In genomic region chr6:75244063-75244575, GRCh38 we compare ENCODE assay signal across 8 cellular contexts. TPM values are rescaled to one million over a fixed set of nuclear protein-coding genes. Genes with fewer than 3 reads are reported as not detected.
A peak's percentile ranks its signal among the peaks of the same experiment; 100 is the strongest.
DNase-seq lines count a peak whose midpoint lies in the region; ATAC-seq, FAIRE-seq and TF ChIP-seq lines count a peak whose summit lies in the region.

No MANE protein-coding gene starts in this region.

- H2BK120ac ChIP-seq in H1 (replicated peaks; ENCODE audit: low read depth, low read length), result no peak overlapping the region

- H3K27ac ChIP-seq in PC-9, result peak overlapping the region; percentile 82
- peak overlapping the region; percentile 52 for H3K27ac ChIP-seq in H1 (ENCODE audit: low read depth, low read length)

- intact Hi-C loops in PC-9 (cut with micrococcal nuclease; ENCODE audit: unreplicated experiment), result no loop called here

- no peak for FAIRE-seq in H1 (lab: Jason Lieb, UNC)

- H4K20me1 ChIP-seq in PC-9 (ENCODE audit: insufficient read depth) (peaks cover 22% of the 10 kb centered on the region), H1 (replicated peaks in 1 of 2; ENCODE audit: control insufficient read depth in 1 of 2, insufficient read depth in 2 of 2, low read length in 2 of 2) (peaks cover 0 to 1% of the 10 kb centered on the region in 2 experiments)

- H2BK5ac ChIP-seq in H1 (ENCODE audit: low read depth, low read length), result peak overlapping the region; percentile 46

- no peak overlapping the region for H3K4ac ChIP-seq in H1 (replicated peaks; ENCODE audit: insufficient read length, low read depth, low read length)

- no peak for TF ChIP-seq EP300 in H1 (IDR thresholded peaks at IDR 0.05; ENCODE audit: borderline replicate concordance in 1 of 2, low read depth in 2 of 2, low read length in 2 of 2)

- ATAC-seq in GM21786 (IDR thresholded peaks at IDR 0.05; ENCODE audit: unreplicated experiment) (peak; percentile 6), GM21737 (IDR thresholded peaks at IDR 0.05; ENCODE audit: unreplicated experiment) (no peak), GM18870 (IDR thresholded peaks at IDR 0.05; ENCODE audit: unreplicated experiment) (no peak)
- ATAC-seq in natural killer cell treated with Interleukin-12 subunit alpha and Interleukin-12 subunit beta and Interleukin-15 and Interleukin-18, amount 100 ng/mL, for 72 hours, result no peak

- peaks cover 2% of the 10 kb centered on the region; the same call in 1 of the 2 replicates for H3K23me2 ChIP-seq in H1 (ENCODE audit: low read depth, low read length)

- POLR2A ChIA-PET in PC-9 (lab: Charles Lee; ENCODE audit: unreplicated experiment) (interaction anchor here (0.5 to 0.6 kb wide), 5 partner anchors 24 to 1849 kb away, joined by 3 to 14 read pairs (median 6); partner anchors contain the start of gene DDX43), H1 (lab: Charles Lee; ENCODE audit: partially characterized antibody) (interaction anchor here (0.8 to 3.6 kb wide), 15 partner anchors 9 to 359 kb away, joined by 3 to 35 read pairs (median 5); partner anchors contain the start of genes SENP6 and TMEM30A)

- H3K36me3 ChIP-seq in PC-9 (ENCODE audit: low read depth) (peaks cover 17% of the 10 kb centered on the region), H1 (ENCODE audit: control insufficient read depth in 2 of 4, insufficient read depth in 4 of 4, low read length in 3 of 4) (peaks cover 2 to 22% (median 11%) of the 10 kb centered on the region in 4 experiments; a peak in 6 of 8 replicates)

- H3K9ac ChIP-seq in H1 (replicated peaks in 1 of 4; ENCODE audit: extremely low read depth in 1 of 4, low read depth in 3 of 4, low read length in 3 of 4), result peak overlapping the region; percentile 73 to 90 (median 80)

- WGBS in H1 (ENCODE audit: extremely low coverage in 1 of 2, insufficient coverage in 1 of 2, insufficient read length in 1 of 2, insufficient replicate concordance in 2 of 2, low coverage in 1 of 2, low lambda C conversion rate in 2 of 2, missing lambda C conversion rate in 1 of 2), 2 experiments, result 32% methylated on average over 15 of the region's 15 CpGs; no CpG with 5 or more reads in 1 of the 2 experiments

- no peak overlapping the region for H3K56ac ChIP-seq in H1 (replicated peaks; ENCODE audit: insufficient read length, low read depth, low read length)

- H3K4me1 Mint-ChIP-seq in natural killer cell treated with Interleukin-12 subunit alpha and Interleukin-12 subunit beta and Interleukin-15 and Interleukin-18, amount 100 ng/mL, for 72 hours (ENCODE audit: low read depth in 2 of 2), result peaks cover 22% of the 10 kb centered on the region in 2 donors

- no peaks in the 10 kb centered on the region for H3K9me2 ChIP-seq in PC-9 (ENCODE audit: insufficient read depth)

- H3K27ac Mint-ChIP-seq in natural killer cell treated with Interleukin-12 subunit alpha and Interleukin-12 subunit beta and Interleukin-15 and Interleukin-18, amount 100 ng/mL, for 72 hours, result peak overlapping the region; percentile 94 to 98

- no peak overlapping the region for H2BK20ac ChIP-seq in H1 (ENCODE audit: low read length)

- peak overlapping the region; percentile 95 for H3K4me3 Mint-ChIP-seq in natural killer cell treated with Interleukin-12 subunit alpha and Interleukin-12 subunit beta and Interleukin-15 and Interleukin-18, amount 100 ng/mL, for 72 hours

- peaks cover 14 to 16% of the 10 kb centered on the region in 2 donors for H3K27me3 Mint-ChIP-seq in natural killer cell treated with Interleukin-12 subunit alpha and Interleukin-12 subunit beta and Interleukin-15 and Interleukin-18, amount 100 ng/mL, for 72 hours

- no peaks in the 10 kb centered on the region for H3K9me3 ChIP-seq in PC-9 (ENCODE audit: insufficient read depth, low read depth)
- no peaks in the 10 kb centered on the region for H3K9me3 ChIP-seq in H1 (ENCODE audit: insufficient read depth in 2 of 2, low read depth in 1 of 2, low read length in 1 of 2)

- H3K79me2 ChIP-seq in PC-9 (ENCODE audit: low read depth) (peaks cover 40% of the 10 kb centered on the region), H1 (ENCODE audit: control insufficient read depth in 1 of 2, insufficient read depth in 2 of 2, low read length in 2 of 2) (peaks cover 0 to 36% of the 10 kb centered on the region in 2 experiments; a peak in 2 of 4 replicates)

- no peak for TF ChIP-seq POLR2A in H1 (IDR thresholded peaks at IDR 0.05; ENCODE audit: control extremely low read depth in 1 of 2, low read depth in 2 of 2, low read length in 2 of 2)

- no peaks in the 10 kb centered on the region for H3K27me3 ChIP-seq in PC-9 (ENCODE audit: insufficient read depth, low read depth)
- H3K27me3 ChIP-seq in H1 (replicated peaks in 1 of 4; ENCODE audit: control insufficient read depth in 3 of 4, extremely low read depth in 1 of 4, insufficient read depth in 3 of 4, low read length in 3 of 4), result no peaks in the 10 kb centered on the region

- H3K18ac ChIP-seq in H1 (ENCODE audit: extremely low read depth, low read length), result no peak overlapping the region

- no peaks in the 10 kb centered on the region for H3K79me1 ChIP-seq in H1 (ENCODE audit: low read depth, low read length)

- H2AK5ac ChIP-seq in H1 (ENCODE audit: low read depth, low read length), result no peak overlapping the region

- no peak overlapping the region for H4K91ac ChIP-seq in H1 (replicated peaks; ENCODE audit: insufficient read length, low read length)

- no peak for TF ChIP-seq RAD21 in H1 (IDR thresholded peaks at IDR 0.05 in 1 of 2, conservative IDR thresholded peaks at IDR 0.05 in 1 of 2; ENCODE audit: low read depth in 2 of 2, low read length in 2 of 2)

- H3K4me2 ChIP-seq in PC-9, result peak overlapping the region; percentile 86
- peak overlapping the region; percentile 78 to 80 for H3K4me2 ChIP-seq in H1 (ENCODE audit: insufficient read depth in 1 of 2, low read depth in 2 of 2, low read length in 2 of 2)

- DNase-seq in D341Med (ENCODE audit: low spot score) (peak; percentile 25), PC-9 (no peak), H1 (ENCODE audit: low read depth in 1 of 2, low spot score in 2 of 2) (no peak), A172 (ENCODE audit: low spot score) (no peak)
- DNase-seq in natural killer cell treated with Interleukin-12 subunit alpha and Interleukin-12 subunit beta and Interleukin-15 and Interleukin-18, amount 100 ng/mL, for 72 hours (ENCODE audit: low spot score), result no peak

- H2AFZ ChIP-seq in PC-9 (peak overlapping the region; percentile 94), H1 (ENCODE audit: low read length) (peak overlapping the region; percentile 92)

- CTCF ChIA-PET in PC-9 (lab: Charles Lee) (interaction anchor here (0.9 to 1.0 kb wide), 2 partner anchors 53 to 302 kb away, joined by 5 read pairs; no protein-coding TSS in a partner anchor), H1 (lab: Charles Lee; ENCODE audit: partially characterized antibody) (no interaction called here)

- H3K4me3 ChIP-seq in PC-9, result peak overlapping the region; percentile 84
- H3K4me3 ChIP-seq in H1 (ENCODE audit: extremely low read depth in 1 of 4, insufficient read depth in 2 of 4, low read depth in 3 of 4, low read length in 4 of 4), result peak overlapping the region; percentile 79 to 99 (median 96)

- H3K9me3 Mint-ChIP-seq in natural killer cell treated with Interleukin-12 subunit alpha and Interleukin-12 subunit beta and Interleukin-15 and Interleukin-18, amount 100 ng/mL, for 72 hours, result no peaks in the 10 kb centered on the region

- peak overlapping the region; percentile 60 for H4K5ac ChIP-seq in H1 (ENCODE audit: insufficient read length, low read depth, low read length)

- no peak overlapping the region for H2BK12ac ChIP-seq in H1 (ENCODE audit: low read depth, low read length)

- H3K4me1 ChIP-seq in PC-9 (replicated peaks; ENCODE audit: insufficient read depth) (peaks cover 24% of the 10 kb centered on the region), H1 (replicated peaks in 1 of 4; ENCODE audit: control insufficient read depth in 3 of 4, insufficient read depth in 4 of 4, low read length in 3 of 4) (peaks cover 0 to under 1% (median 0%) of the 10 kb centered on the region in 4 experiments; a peak in 2 of 7 replicates)

- TSS peak; percentile 99 for BruUV-seq in PC-9 (replicated peaks; lab: Mats Ljungman, UMichigan)

- H3K36me3 Mint-ChIP-seq in natural killer cell treated with Interleukin-12 subunit alpha and Interleukin-12 subunit beta and Interleukin-15 and Interleukin-18, amount 100 ng/mL, for 72 hours, result peaks cover 17% of the 10 kb centered on the region

- H3K14ac ChIP-seq in H1 (ENCODE audit: insufficient read length), result no peak overlapping the region

- no peak overlapping the region for H4K8ac ChIP-seq in H1 (ENCODE audit: extremely low read depth, insufficient read depth, low read length)

- no peak overlapping the region for H2BK15ac ChIP-seq in H1 (ENCODE audit: low read length)

- no peak overlapping the region for H3K23ac ChIP-seq in H1 (ENCODE audit: insufficient read length)

- peaks cover 10% of the 10 kb centered on the region; the same call in 1 of the 2 replicates for H3F3A ChIP-seq in PC-9 (ENCODE audit: insufficient read depth, low read depth)

- TF ChIP-seq CTCF in PC-9 (conservative IDR thresholded peaks at IDR 0.05) (no peak), H1 (IDR thresholded peaks at IDR 0.05; ENCODE audit: control extremely low read depth in 1 of 3, insufficient read depth in 1 of 3, low read depth in 1 of 3, low read length in 3 of 3) (no peak)

RNA-seq across cellular contexts. Expression of gene COX7A2, which starts 0.5 kb away (rescaled TPM):
- 484 and 524 TPM in 2 replicates for total RNA-seq in PC-9 (2021)
- 456 and 468 TPM in 2 replicates for total RNA-seq in H1 (2021; fragmentation: NEBNext Ultra II Directional; extraction: Animal tissue kit (Norgen Biotek cat#: 25700))
- polyA plus RNA-seq in H1 (2011; rRNA removed), result 198 and 262 TPM in 2 replicates
- polyA plus RNA-seq in H1 (2011; cell fraction: cytosol; rRNA removed), result 257 TPM
- 167 TPM for polyA plus RNA-seq in H1 (2011; cell fraction: nucleus; rRNA removed)
- polyA plus RNA-seq in H1 (2012, experiment 1 of 2), result 351 to 525 TPM (median 436 TPM) in 4 replicates
- polyA plus RNA-seq in H1 (2012, experiment 2 of 2), result 2,411 TPM
- polyA plus RNA-seq in H1 (2013, experiment 1 of 2), result 1,987 TPM
- 1,925 TPM for polyA plus RNA-seq in H1 (2013, experiment 2 of 2)
- polyA minus RNA-seq in H1 (2011; rRNA and poly(A)+ RNA removed), result 31.6 and 33.7 TPM in 2 replicates
- 32.1 TPM for polyA minus RNA-seq in H1 (2011; cell fraction: cytosol; rRNA and poly(A)+ RNA removed)
- polyA minus RNA-seq in H1 (2011; cell fraction: nucleus; rRNA and poly(A)+ RNA removed), result 48.3 TPM
- 100 to 1,000 TPM; 108 to 521 TPM for total RNA-seq in natural killer cell treated with Interleukin-12 subunit alpha and Interleukin-12 subunit beta and Interleukin-15 and Interleukin-18, amount 100 ng/mL, for 72 hours
- 348 and 469 TPM in 2 replicates for total RNA-seq in A172 (2014; rRNA removed; shearing (Covaris generic))

RNA-seq across cellular contexts. Expression of gene COL12A1, which starts 38.3 kb away (rescaled TPM):
- total RNA-seq in PC-9 (2021), result 12.5 and 18.7 TPM in 2 replicates
- total RNA-seq in H1 (2021; fragmentation: NEBNext Ultra II Directional; extraction: Animal tissue kit (Norgen Biotek cat#: 25700)), result 4.7 TPM in 2 replicates
- 1.4 TPM in 2 replicates for polyA plus RNA-seq in H1 (2011; rRNA removed)
- polyA plus RNA-seq in H1 (2011; cell fraction: cytosol; rRNA removed), result 1.9 TPM
- 5.7 TPM for polyA plus RNA-seq in H1 (2011; cell fraction: nucleus; rRNA removed)
- 1.9 to 3.1 TPM (median 2.6 TPM) in 4 replicates for polyA plus RNA-seq in H1 (2012, experiment 1 of 2)
- 0.46 TPM for polyA plus RNA-seq in H1 (2012, experiment 2 of 2)
- 4.2 TPM for polyA plus RNA-seq in H1 (2013, experiment 1 of 2)
- polyA plus RNA-seq in H1 (2013, experiment 2 of 2), result 4.3 TPM
- 12.9 and 13.0 TPM in 2 replicates for polyA minus RNA-seq in H1 (2011; rRNA and poly(A)+ RNA removed)
- 4.8 TPM for polyA minus RNA-seq in H1 (2011; cell fraction: cytosol; rRNA and poly(A)+ RNA removed)
- polyA minus RNA-seq in H1 (2011; cell fraction: nucleus; rRNA and poly(A)+ RNA removed), result 10.4 TPM
- total RNA-seq in natural killer cell treated with Interleukin-12 subunit alpha and Interleukin-12 subunit beta and Interleukin-15 and Interleukin-18, amount 100 ng/mL, for 72 hours, result not detected
- total RNA-seq in A172 (2014; rRNA removed; shearing (Covaris generic)), result 9.0 and 11.1 TPM in 2 replicates

RNA-seq across cellular contexts. Expression of gene TMEM30A, which starts 40.5 kb away (rescaled TPM):
- total RNA-seq in PC-9 (2021), result 78.2 and 122 TPM in 2 replicates
- 65.8 and 71.0 TPM in 2 replicates for total RNA-seq in H1 (2021; fragmentation: NEBNext Ultra II Directional; extraction: Animal tissue kit (Norgen Biotek cat#: 25700))
- polyA plus RNA-seq in H1 (2011; rRNA removed), result 10.5 TPM in 2 replicates
- 16.6 TPM for polyA plus RNA-seq in H1 (2011; cell fraction: cytosol; rRNA removed)
- polyA plus RNA-seq in H1 (2011; cell fraction: nucleus; rRNA removed), result 7.8 TPM
- 23.8 to 56.6 TPM (median 32.7 TPM) in 4 replicates for polyA plus RNA-seq in H1 (2012, experiment 1 of 2)
- polyA plus RNA-seq in H1 (2012, experiment 2 of 2), result 3.2 TPM
- polyA plus RNA-seq in H1 (2013, experiment 1 of 2), result 48.6 TPM
- polyA plus RNA-seq in H1 (2013, experiment 2 of 2), result 54.2 TPM
- 25.3 and 42.6 TPM in 2 replicates for polyA minus RNA-seq in H1 (2011; rRNA and poly(A)+ RNA removed)
- polyA minus RNA-seq in H1 (2011; cell fraction: cytosol; rRNA and poly(A)+ RNA removed), result 12.8 TPM
- 20.3 TPM for polyA minus RNA-seq in H1 (2011; cell fraction: nucleus; rRNA and poly(A)+ RNA removed)
- total RNA-seq in natural killer cell treated with Interleukin-12 subunit alpha and Interleukin-12 subunit beta and Interleukin-15 and Interleukin-18, amount 100 ng/mL, for 72 hours, result 10 to 100 TPM; 60.6 to 81.4 TPM
- total RNA-seq in A172 (2014; rRNA removed; shearing (Covaris generic)), result 122 and 133 TPM in 2 replicates
